Comparison of ENCODE assay signal across 16 cellular contexts in the genomic region with DNA sequence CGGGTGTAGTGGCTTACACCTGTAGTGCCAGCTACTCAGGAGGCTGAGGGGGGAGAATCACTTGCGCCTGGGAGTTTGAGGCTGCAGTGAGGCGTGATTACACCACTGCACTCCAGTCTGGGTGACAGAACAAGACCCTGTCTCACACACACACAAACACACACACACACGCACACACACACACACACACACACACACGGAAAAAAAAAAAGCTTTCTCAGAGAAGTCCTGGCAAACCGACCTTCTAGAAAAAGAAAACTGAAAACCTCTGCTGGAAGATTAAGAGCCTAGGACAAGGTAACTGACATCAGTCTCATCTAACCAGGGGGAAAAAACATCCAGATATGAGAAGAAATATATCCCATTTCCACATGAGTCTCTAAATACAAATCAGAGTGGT.
DNase-seq lines count a peak whose midpoint lies in the region; ATAC-seq and TF ChIP-seq lines count a peak whose summit lies in the region.
"Had no signal": no experiment of that assay in that cellular context is flagged by ENCODE, and none has a peak within 500 bp of the region (broad histone marks: within the 10 kb centered on the region; RNA-seq: fewer than 3 reads in every experiment).

No MANE protein-coding gene starts in this region.

- H3K14ac ChIP-seq in trophoblast cell (ENCODE audit: low read length), result no peak overlapping the region

- no peak for TF ChIP-seq CTCF in Caco-2 (IDR thresholded peaks at IDR 0.05; ENCODE audit: insufficient read depth in 1 of 2, low read depth in 1 of 2, low read length in 1 of 2, severe bottlenecking in 1 of 2, unreplicated experiment in 1 of 2)
- TF ChIP-seq CTCF in HEK293 (tag by site-specific recombination; IDR thresholded peaks at IDR 0.05), result no peak
- no peak for TF ChIP-seq CTCF in chondrocyte (IDR thresholded peaks at IDR 0.05)

- no peak overlapping the region for H2BK120ac ChIP-seq in trophoblast cell (ENCODE audit: insufficient read depth, low read length, poor library complexity)

- H3K27me3 Mint-ChIP-seq in Caco-2 (ENCODE audit: insufficient read depth, unreplicated experiment) (no peaks in the 10 kb centered on the region), chondrocyte (ENCODE audit: low read depth) (no peaks in the 10 kb centered on the region)
- no peaks in the 10 kb centered on the region for H3K27me3 Mint-ChIP-seq in naive thymus-derived CD8-positive, alpha-beta T cell
- H3K27me3 Mint-ChIP-seq: CD4-positive, CD25-positive, alpha-beta regulatory T cell had no signal

- H3K9me3 ChIP-seq in Caco-2 (no peaks in the 10 kb centered on the region), HEK293 (ENCODE audit: control insufficient read depth, insufficient read depth, low read depth, low read length) (no peaks in the 10 kb centered on the region), trophoblast cell (ENCODE audit: insufficient read depth, low read depth, low read length) (no peaks in the 10 kb centered on the region)
- H3K9me3 ChIP-seq: BLaER1 treated with 17β-estradiol and CSF1 and Interleukin-3, amounts not matched to agents 10 nM and 100 nM had no signal

- H4K8ac ChIP-seq in trophoblast cell (ENCODE audit: low read depth, low read length), result no peak overlapping the region

- H3K4me3 Mint-ChIP-seq in Caco-2 (ENCODE audit: unreplicated experiment) (no peak overlapping the region), chondrocyte (ENCODE audit: unreplicated experiment) (no peak overlapping the region)
- no peak overlapping the region for H3K4me3 Mint-ChIP-seq in naive thymus-derived CD8-positive, alpha-beta T cell
- H3K4me3 Mint-ChIP-seq: CD4-positive, CD25-positive, alpha-beta regulatory T cell had no signal

- H3K4me1 ChIP-seq in Caco-2 (peaks cover 49% of the 10 kb centered on the region), HEK293 (ENCODE audit: control insufficient read depth, insufficient read depth, low read length) (peaks cover 5% of the 10 kb centered on the region; the same call in 1 of the 2 replicates), trophoblast cell (ENCODE audit: control insufficient read depth in 1 of 2, insufficient read depth in 2 of 2, low read length in 2 of 2) (no peaks in the 10 kb centered on the region)

- no peak overlapping the region for H2AK5ac ChIP-seq in trophoblast cell (ENCODE audit: low read length)

- H3K27ac ChIP-seq in HEK293 (ENCODE audit: extremely low read depth, low read depth, low read length) (no peak overlapping the region), trophoblast cell (ENCODE audit: low read depth, low read length) (peak overlapping the region; percentile 10)
- H3K27ac ChIP-seq: BLaER1 treated with 17β-estradiol and CSF1 and Interleukin-3, amounts not matched to agents 10 nM and 100 nM; HL-60 had no signal

- no peak overlapping the region for H3K4me2 ChIP-seq in trophoblast cell (ENCODE audit: low read length)
- H3K4me2 ChIP-seq: BLaER1 treated with 17β-estradiol and CSF1 and Interleukin-3, amounts not matched to agents 10 nM and 100 nM had no signal

- H3K4me1 Mint-ChIP-seq in Caco-2 (ENCODE audit: low read depth, unreplicated experiment) (peaks cover 7% of the 10 kb centered on the region), chondrocyte (ENCODE audit: low read depth) (peaks cover 15% of the 10 kb centered on the region)
- H3K4me1 Mint-ChIP-seq in naive thymus-derived CD8-positive, alpha-beta T cell, result peaks cover 4 to 10% (median 9%) of the 10 kb centered on the region in 4 donors

- H2BK12ac ChIP-seq in trophoblast cell (ENCODE audit: low read length), result no peak overlapping the region

- H3K36me3 Mint-ChIP-seq in Caco-2 (ENCODE audit: insufficient read depth, unreplicated experiment), result peaks cover 78% of the 10 kb centered on the region
- H3K36me3 Mint-ChIP-seq in chondrocyte (ENCODE audit: low read depth), result peaks cover 28% of the 10 kb centered on the region
- no peaks in the 10 kb centered on the region for H3K36me3 Mint-ChIP-seq in naive thymus-derived CD8-positive, alpha-beta T cell
- H3K36me3 Mint-ChIP-seq: CD4-positive, CD25-positive, alpha-beta regulatory T cell had no signal

- no peak overlapping the region for H2AFZ ChIP-seq in trophoblast cell (ENCODE audit: insufficient read depth, low read length, poor library complexity)

- intact Hi-C loops in Caco-2 (cut with micrococcal nuclease; ENCODE audit: unreplicated experiment), result loop anchor here (10.0 kb wide), 1 partner anchor 62 kb away; no protein-coding TSS in a partner anchor

- H3K9me3 Mint-ChIP-seq in Caco-2 (ENCODE audit: unreplicated experiment) (no peaks in the 10 kb centered on the region), chondrocyte (ENCODE audit: low read depth) (no peaks in the 10 kb centered on the region)
- no peaks in the 10 kb centered on the region for H3K9me3 Mint-ChIP-seq in naive thymus-derived CD8-positive, alpha-beta T cell
- H3K9me3 Mint-ChIP-seq: CD4-positive, CD25-positive, alpha-beta regulatory T cell had no signal

- no peak overlapping the region for H3K9ac ChIP-seq in trophoblast cell (ENCODE audit: low read length)
- H3K9ac ChIP-seq: BLaER1 treated with 17β-estradiol and CSF1 and Interleukin-3, amounts not matched to agents 10 nM and 100 nM had no signal

- H2BK5ac ChIP-seq in trophoblast cell (ENCODE audit: low read depth, low read length, poor library complexity), result no peak overlapping the region

- no peak overlapping the region for H3K4ac ChIP-seq in trophoblast cell (ENCODE audit: low read depth, low read length)

- ATAC-seq in GM21381 (IDR thresholded peaks at IDR 0.05; ENCODE audit: unreplicated experiment), result no peak
- ATAC-seq in naive thymus-derived CD8-positive, alpha-beta T cell, result no peak

- DNase-seq in Caco-2 (no peak), chondrocyte (ENCODE audit: low spot score) (no peak), trophoblast cell (no peak), hippocampal formation (lab: John Stamatoyannopoulos, UW) (no peak)
- DNase-seq in naive thymus-derived CD8-positive, alpha-beta T cell, result no peak
- DNase-seq: ACHN; CD4-positive, CD25-positive, alpha-beta regulatory T cell; DMS153; DMS79 treated with DMSO at 0.1 percent for 48 hours; EL; HCEC 1CT; KBM-7 had no signal

- no peak overlapping the region for H3K23ac ChIP-seq in trophoblast cell (ENCODE audit: low read length)

- H3K18ac ChIP-seq in trophoblast cell (ENCODE audit: low read length), result no peak overlapping the region

- CTCF ChIA-PET in Caco-2 (lab: Charles Lee) (interaction anchor here (0.6 kb wide), 2 partner anchors 12 to 64 kb away, joined by 3 to 11 read pairs; no protein-coding TSS in a partner anchor), HEK293 (lab: Yijun Ruan, JAX) (interaction anchor here (0.6 to 4.0 kb wide), 3 partner anchors 86 to 433 kb away, joined by 3 to 20 read pairs (median 4); no protein-coding TSS in a partner anchor)

- H3K4me3 ChIP-seq in Caco-2 (ENCODE audit: low read depth, low read length) (no peak overlapping the region), HEK293 (ENCODE audit: low read depth, low read length) (no peak overlapping the region), trophoblast cell (ENCODE audit: low read depth, low read length) (no peak overlapping the region)
- H3K4me3 ChIP-seq: BLaER1 treated with 17β-estradiol and CSF1 and Interleukin-3, amounts not matched to agents 10 nM and 100 nM had no signal

- peaks cover 1% of the 10 kb centered on the region; the same call in 1 of the 2 replicates for H3K36me3 ChIP-seq in Caco-2 (ENCODE audit: control insufficient read depth, insufficient read depth, low read length)
- peaks cover 33 to 53% of the 10 kb centered on the region in 2 experiments for H3K36me3 ChIP-seq in HEK293 (ENCODE audit: control insufficient read depth in 2 of 2, insufficient read depth in 1 of 2, low read length in 2 of 2)
- H3K36me3 ChIP-seq in trophoblast cell (ENCODE audit: control insufficient read depth in 1 of 2, insufficient read depth in 2 of 2, low read length in 2 of 2), result peaks cover 12 to 21% of the 10 kb centered on the region in 2 experiments
- H3K36me3 ChIP-seq: BLaER1 treated with 17β-estradiol and CSF1 and Interleukin-3, amounts not matched to agents 10 nM and 100 nM had no signal

- no CpG with 5 or more reads among the region's 6 CpGs for WGBS in trophoblast cell (ENCODE audit: extremely low coverage, insufficient coverage, insufficient read length)

- no peak overlapping the region for H4K91ac ChIP-seq in trophoblast cell (ENCODE audit: low read depth, low read length)

- H3K27me3 ChIP-seq in Caco-2 (replicated peaks; ENCODE audit: control insufficient read depth, insufficient read depth, low read length) (no peaks in the 10 kb centered on the region), trophoblast cell (ENCODE audit: insufficient read depth, low read length) (no peaks in the 10 kb centered on the region)
- H3K27me3 ChIP-seq: BLaER1 treated with 17β-estradiol and CSF1 and Interleukin-3, amounts not matched to agents 10 nM and 100 nM had no signal

- H4K12ac ChIP-seq in trophoblast cell (ENCODE audit: low read depth, low read length), result no peak overlapping the region

- no peaks in the 10 kb centered on the region for H3K79me2 ChIP-seq in trophoblast cell (ENCODE audit: control insufficient read depth, insufficient read depth, low read length, poor library complexity)

- no peaks in the 10 kb centered on the region for H3K79me1 ChIP-seq in trophoblast cell (ENCODE audit: low read length)

- peak overlapping the region; percentile 56 for H3K27ac Mint-ChIP-seq in Caco-2 (ENCODE audit: unreplicated experiment)
- peak overlapping the region; percentile 49 for H3K27ac Mint-ChIP-seq in chondrocyte (ENCODE audit: unreplicated experiment)
- H3K27ac Mint-ChIP-seq in naive thymus-derived CD8-positive, alpha-beta T cell, result peak overlapping the region in 2 of 10 donors; percentile 34 to 41
- H3K27ac Mint-ChIP-seq: CD4-positive, CD25-positive, alpha-beta regulatory T cell had no signal

- BruUV-seq in Caco-2 (replicated peaks; lab: Mats Ljungman, UMichigan), result no TSS peak

- POLR2A ChIA-PET in Caco-2 (lab: Charles Lee), result no interaction called here
- POLR2A ChIA-PET in HEK293 (lab: Yijun Ruan, JAX), result interaction anchor here (0.6 to 0.7 kb wide), 2 partner anchors 12 to 25 kb away, joined by 3 to 5 read pairs; no protein-coding TSS in a partner anchor
- POLR2A ChIA-PET in naive thymus-derived CD8-positive, alpha-beta T cell (lab: Charles Lee), result interaction anchor here (0.7 kb wide), 1 partner anchor 55 kb away, joined by 3 read pairs; no protein-coding TSS in a partner anchor

TF ChIP-seq in HEK293, 187 proteins besides CTCF, POLR2A, EP300 and RAD21 (continues in another document):
- TF ChIP-seq ZNF747 (tag by site-specific recombination; IDR thresholded peaks at IDR 0.05), result no peak
- TF ChIP-seq PRDM1 (tag by site-specific recombination; IDR thresholded peaks at IDR 0.05), result no peak
- TF ChIP-seq BCL11A (tag by site-specific recombination; IDR thresholded peaks at IDR 0.05; ENCODE audit: low read depth), result no peak
- TF ChIP-seq ZSCAN23 (tag by site-specific recombination; IDR thresholded peaks at IDR 0.05), result no peak
- TF ChIP-seq ZSCAN16 (tag by site-specific recombination; IDR thresholded peaks at IDR 0.05), result no peak
